9 cellular contexts compared by ENCODE assay signal in genomic region chr3:111690242-111690641, GRCh38. TPM values are rescaled to one million over a fixed set of nuclear protein-coding genes. Genes with fewer than 3 reads are reported as not detected.
DNase-seq lines count a peak whose midpoint lies in the region; ATAC-seq and TF ChIP-seq lines count a peak whose summit lies in the region.
"Had no signal": no experiment of that assay in that cellular context is flagged by ENCODE, and none has a peak within 500 bp of the region (broad histone marks: within the 10 kb centered on the region; RNA-seq: fewer than 3 reads in every experiment).

No MANE protein-coding gene starts in this region.

- POLR2A ChIA-PET in activated CD4-positive, alpha-beta T cell treated with anti-CD3 and anti-CD28 coated beads, Interleukin-2, amount 10 ng/mL, durations not matched to agents 7 days and 5 days (lab: Charles Lee): no interaction called here
- POLR2A ChIA-PET in OCI-LY7 (lab: Charles Lee): interaction anchor here (0.7 to 1.8 kb wide), 3 partner anchors 8 to 19 kb away, joined by 4 to 5 read pairs (median 4); no protein-coding TSS in a partner anchor

- no peak for DNase-seq in activated CD4-positive, alpha-beta T cell treated with anti-CD3 and anti-CD28 coated beads, Interleukin-2, amount 10 ng/mL, durations not matched to agents 7 days and 5 days
- no peak for DNase-seq in activated CD4-positive, alpha-beta T cell treated with anti-CD3 and anti-CD28 coated beads for 48 hours
- DNase-seq in NCI-H748 (lab: John Stamatoyannopoulos, UW; ENCODE audit: unreplicated experiment): peak; percentile 89
- peak in 1 of 2 donors; percentile 75 for DNase-seq in stimulated activated effector memory CD8-positive, alpha-beta T cell treated with anti-CD3 and anti-CD28 coated beads, Interleukin-12 subunit alpha, Interleukin-12 subunit beta, amount 100 ng/mL, for 72 hours (ENCODE audit: low spot score in 2 of 2)
- DNase-seq in left colon: no peak
- DNase-seq in OCI-LY7 (ENCODE audit: low spot score): no peak
- no peak for DNase-seq in SIG-M5 treated with dmso at 0.1 percent for 504 hours (lab: John Stamatoyannopoulos, UW; ENCODE audit: unreplicated experiment)

- peaks cover 7% of the 10 kb centered on the region for H4K20me1 ChIP-seq in OCI-LY7 (ENCODE audit: insufficient read depth, low read length)

- H3K4me1 Mint-ChIP-seq in activated CD4-positive, alpha-beta T cell treated with anti-CD3 and anti-CD28 coated beads, Interleukin-2, amount 10 ng/mL, durations not matched to agents 7 days and 5 days: peaks cover 48% of the 10 kb centered on the region
- peaks cover 78% of the 10 kb centered on the region for H3K4me1 Mint-ChIP-seq in stimulated activated effector memory CD8-positive, alpha-beta T cell treated with anti-CD3 and anti-CD28 coated beads, Interleukin-12 subunit alpha, Interleukin-12 subunit beta, amount 100 ng/mL, for 72 hours

- H2AFZ ChIP-seq in OCI-LY7 (ENCODE audit: low read length): no peak overlapping the region

- H3K36me3 Mint-ChIP-seq in activated CD4-positive, alpha-beta T cell treated with anti-CD3 and anti-CD28 coated beads, Interleukin-2, amount 10 ng/mL, durations not matched to agents 7 days and 5 days (ENCODE audit: low read depth): peaks cover 12% of the 10 kb centered on the region
- H3K36me3 Mint-ChIP-seq in stimulated activated effector memory CD8-positive, alpha-beta T cell treated with anti-CD3 and anti-CD28 coated beads, Interleukin-12 subunit alpha, Interleukin-12 subunit beta, amount 100 ng/mL, for 72 hours: peaks cover 15% of the 10 kb centered on the region

- H3K4me3 Mint-ChIP-seq in activated CD4-positive, alpha-beta T cell treated with anti-CD3 and anti-CD28 coated beads, Interleukin-2, amount 10 ng/mL, durations not matched to agents 7 days and 5 days: no peak overlapping the region
- H3K4me3 Mint-ChIP-seq in stimulated activated effector memory CD8-positive, alpha-beta T cell treated with anti-CD3 and anti-CD28 coated beads, Interleukin-12 subunit alpha, Interleukin-12 subunit beta, amount 100 ng/mL, for 72 hours: peak overlapping the region; percentile 41
- H3K4me3 Mint-ChIP-seq: nephron had no signal

- no peaks in the 10 kb centered on the region for H3K36me3 ChIP-seq in OCI-LY7 (ENCODE audit: insufficient read depth, low read length)

- peak overlapping the region; percentile 36 for H3K27ac Mint-ChIP-seq in activated CD4-positive, alpha-beta T cell treated with anti-CD3 and anti-CD28 coated beads, Interleukin-2, amount 10 ng/mL, durations not matched to agents 7 days and 5 days
- H3K27ac Mint-ChIP-seq in stimulated activated effector memory CD8-positive, alpha-beta T cell treated with anti-CD3 and anti-CD28 coated beads, Interleukin-12 subunit alpha, Interleukin-12 subunit beta, amount 100 ng/mL, for 72 hours: peak overlapping the region; percentile 64
- H3K27ac Mint-ChIP-seq: nephron had no signal

- no peaks in the 10 kb centered on the region for H3K9me2 ChIP-seq in OCI-LY7 (ENCODE audit: insufficient read depth, low read length)

- H3K27me3 Mint-ChIP-seq in activated CD4-positive, alpha-beta T cell treated with anti-CD3 and anti-CD28 coated beads, Interleukin-2, amount 10 ng/mL, durations not matched to agents 7 days and 5 days: no peaks in the 10 kb centered on the region

- CTCF ChIA-PET in activated CD4-positive, alpha-beta T cell treated with anti-CD3 and anti-CD28 coated beads, Interleukin-2, amount 10 ng/mL, durations not matched to agents 7 days and 5 days (lab: Charles Lee): interaction anchor here (1.0 to 1.1 kb wide), 2 partner anchors 27 to 71 kb away, joined by 3 read pairs; no protein-coding TSS in a partner anchor
- CTCF ChIA-PET in OCI-LY7 (lab: Charles Lee; ENCODE audit: unreplicated experiment): interaction anchor here (2.4 kb wide), 1 partner anchor 21 kb away, joined by 10 read pairs; no protein-coding TSS in a partner anchor

- H3K4me2 ChIP-seq in OCI-LY7 (ENCODE audit: low read length): no peak overlapping the region

- no peaks in the 10 kb centered on the region for H3K4me1 ChIP-seq in OCI-LY7 (ENCODE audit: insufficient read depth, low read length, poor library complexity, severe bottlenecking)

- TF ChIP-seq CTCF in OCI-LY7 (conservative IDR thresholded peaks at IDR 0.05; ENCODE audit: low read length): no peak

- BruUV-seq in OCI-LY7 (replicated peaks; lab: Mats Ljungman, UMichigan): no TSS peak

- no peak overlapping the region for H3K4me3 ChIP-seq in OCI-LY7 (ENCODE audit: low read depth, low read length, poor library complexity, severe bottlenecking)

- peak; percentile 84 for ATAC-seq in HG02973 (IDR thresholded peaks at IDR 0.05; ENCODE audit: unreplicated experiment)
- peak; percentile 98 for ATAC-seq in stimulated activated effector memory CD8-positive, alpha-beta T cell treated with anti-CD3 and anti-CD28 coated beads, Interleukin-12 subunit alpha, Interleukin-12 subunit beta, amount 100 ng/mL, for 72 hours
- ATAC-seq in left colon: no peak

- H3K27ac ChIP-seq in OCI-LY7 (ENCODE audit: low read depth, low read length, poor library complexity, severe bottlenecking): no peak overlapping the region

- no peaks in the 10 kb centered on the region for H3K9me3 ChIP-seq in OCI-LY7 (ENCODE audit: low read length)

- no peaks in the 10 kb centered on the region for H3K79me2 ChIP-seq in OCI-LY7 (ENCODE audit: insufficient read depth, low read depth, low read length)

- no peaks in the 10 kb centered on the region for H3K9me3 Mint-ChIP-seq in activated CD4-positive, alpha-beta T cell treated with anti-CD3 and anti-CD28 coated beads, Interleukin-2, amount 10 ng/mL, durations not matched to agents 7 days and 5 days
- no peaks in the 10 kb centered on the region for H3K9me3 Mint-ChIP-seq in stimulated activated effector memory CD8-positive, alpha-beta T cell treated with anti-CD3 and anti-CD28 coated beads, Interleukin-12 subunit alpha, Interleukin-12 subunit beta, amount 100 ng/mL, for 72 hours
- H3K9me3 Mint-ChIP-seq: nephron had no signal

- intact Hi-C loops in left colon (cut with DNase I, micrococcal nuclease) (no loop called here), OCI-LY7 (cut with micrococcal nuclease; ENCODE audit: unreplicated experiment) (no loop called here)

RNA-seq across cellular contexts. Expression of gene PLCXD2, which starts 15.8 kb away (rescaled TPM):
- total RNA-seq in activated CD4-positive, alpha-beta T cell treated with anti-CD3 and anti-CD28 coated beads, Interleukin-2, amount 10 ng/mL, durations not matched to agents 7 days and 5 days: 10 to 100 TPM; 11.6 to 12.6 TPM
- total RNA-seq in left colon (1 to 10 TPM; 6.9 to 7.8 TPM), OCI-LY7 (2022) (3.8 and 4.3 TPM in 2 replicates)
- 3.3 and 4.5 TPM in 2 replicates for total RNA-seq in OCI-LY7 (2014; rRNA removed; shearing (Covaris generic))
